In genomic region chr3:183959214-183959613, GRCh38 we compare ENCODE assay signal across 25 cellular contexts. TPM values are rescaled to one million over a fixed set of nuclear protein-coding genes. Genes with fewer than 3 reads are reported as not detected.
DNase-seq lines count a peak whose midpoint lies in the region; ATAC-seq and TF ChIP-seq lines count a peak whose summit lies in the region.
"Had no signal": no experiment of that assay in that cellular context is flagged by ENCODE, and none has a peak within 500 bp of the region (broad histone marks: within the 10 kb centered on the region; RNA-seq: fewer than 3 reads in every experiment).

No MANE protein-coding gene starts in this region.

- H3K27me3 ChIP-seq in foreskin keratinocyte: no peaks in the 10 kb centered on the region
- H3K27me3 ChIP-seq: sigmoid colon, suprapubic skin, vagina had no signal

- TF ChIP-seq CTCF in VCaP (conservative IDR thresholded peaks at IDR 0.05): no peak
- TF ChIP-seq CTCF in foreskin keratinocyte (conservative IDR thresholded peaks at IDR 0.05): no peak

- ATAC-seq in activated naive CD8-positive, alpha-beta T cell treated with anti-CD3 and anti-CD28 coated beads, Interleukin-2, amount 50 U/mL, for 24 hours: no peak
- peak; percentile 89 for ATAC-seq in foreskin keratinocyte
- no peak for ATAC-seq in stimulated activated effector memory CD8-positive, alpha-beta T cell treated with anti-CD3 and anti-CD28 coated beads, Interleukin-12 subunit alpha, Interleukin-12 subunit beta, amount 100 ng/mL, for 72 hours
- ATAC-seq: naive thymus-derived CD4-positive, alpha-beta T cell had no signal

- no peaks in the 10 kb centered on the region for H3K9me3 Mint-ChIP-seq in activated naive CD8-positive, alpha-beta T cell (ENCODE audit: low read depth)
- no peaks in the 10 kb centered on the region for H3K9me3 Mint-ChIP-seq in activated naive CD8-positive, alpha-beta T cell treated with anti-CD3 and anti-CD28 coated beads, Interleukin-2, amount 50 U/mL, for 24 hours
- H3K9me3 Mint-ChIP-seq in stimulated activated effector memory CD8-positive, alpha-beta T cell treated with anti-CD3 and anti-CD28 coated beads, Interleukin-12 subunit alpha, Interleukin-12 subunit beta, amount 100 ng/mL, for 72 hours: no peaks in the 10 kb centered on the region
- H3K9me3 Mint-ChIP-seq: activated CD4-positive, alpha-beta memory T cell treated with anti-CD3 and anti-CD28 coated beads for 36 hours; central memory CD8-positive, alpha-beta T cell; naive thymus-derived CD4-positive, alpha-beta T cell; T-helper 2 cell treated with Interferon-gamma antibody and Interleukin-4, amounts not matched to agents 5 μg/mL and 100 μg/mL, for 36 hours had no signal

- H3K36me3 Mint-ChIP-seq in activated naive CD8-positive, alpha-beta T cell: peaks cover 15% of the 10 kb centered on the region
- H3K36me3 Mint-ChIP-seq in activated naive CD8-positive, alpha-beta T cell treated with anti-CD3 and anti-CD28 coated beads, Interleukin-2, amount 50 U/mL, for 24 hours (ENCODE audit: low read depth): peaks cover 7% of the 10 kb centered on the region
- no peaks in the 10 kb centered on the region for H3K36me3 Mint-ChIP-seq in stimulated activated effector memory CD8-positive, alpha-beta T cell treated with anti-CD3 and anti-CD28 coated beads, Interleukin-12 subunit alpha, Interleukin-12 subunit beta, amount 100 ng/mL, for 72 hours

- H3K4me1 ChIP-seq in foreskin keratinocyte: peaks cover 9% of the 10 kb centered on the region
- H3K4me1 ChIP-seq: sigmoid colon, suprapubic skin, vagina had no signal

- H3K4me3 Mint-ChIP-seq in activated naive CD8-positive, alpha-beta T cell: no peak overlapping the region
- no peak overlapping the region for H3K4me3 Mint-ChIP-seq in activated naive CD8-positive, alpha-beta T cell treated with anti-CD3 and anti-CD28 coated beads, Interleukin-2, amount 50 U/mL, for 24 hours
- H3K4me3 Mint-ChIP-seq in stimulated activated effector memory CD8-positive, alpha-beta T cell treated with anti-CD3 and anti-CD28 coated beads, Interleukin-12 subunit alpha, Interleukin-12 subunit beta, amount 100 ng/mL, for 72 hours: no peak overlapping the region
- H3K4me3 Mint-ChIP-seq: activated CD4-positive, alpha-beta memory T cell treated with anti-CD3 and anti-CD28 coated beads for 36 hours; central memory CD8-positive, alpha-beta T cell; naive thymus-derived CD4-positive, alpha-beta T cell; T-helper 2 cell treated with Interferon-gamma antibody and Interleukin-4, amounts not matched to agents 5 μg/mL and 100 μg/mL, for 36 hours had no signal

- H3K27ac ChIP-seq in VCaP: peak overlapping the region; percentile 54
- peak overlapping the region; percentile 70 for H3K27ac ChIP-seq in foreskin keratinocyte
- H3K27ac ChIP-seq: sigmoid colon, suprapubic skin, vagina, WERI-Rb-1 had no signal

- no peaks in the 10 kb centered on the region for H3K4me1 Mint-ChIP-seq in activated naive CD8-positive, alpha-beta T cell (ENCODE audit: low read depth)
- H3K4me1 Mint-ChIP-seq in activated naive CD8-positive, alpha-beta T cell treated with anti-CD3 and anti-CD28 coated beads, Interleukin-2, amount 50 U/mL, for 24 hours: peaks cover 2% of the 10 kb centered on the region
- H3K4me1 Mint-ChIP-seq in stimulated activated effector memory CD8-positive, alpha-beta T cell treated with anti-CD3 and anti-CD28 coated beads, Interleukin-12 subunit alpha, Interleukin-12 subunit beta, amount 100 ng/mL, for 72 hours: no peaks in the 10 kb centered on the region
- H3K4me1 Mint-ChIP-seq: central memory CD8-positive, alpha-beta T cell had no signal

- H3K27me3 Mint-ChIP-seq in activated naive CD8-positive, alpha-beta T cell: no peaks in the 10 kb centered on the region
- no peaks in the 10 kb centered on the region for H3K27me3 Mint-ChIP-seq in activated naive CD8-positive, alpha-beta T cell treated with anti-CD3 and anti-CD28 coated beads, Interleukin-2, amount 50 U/mL, for 24 hours
- H3K27me3 Mint-ChIP-seq: activated CD4-positive, alpha-beta memory T cell treated with anti-CD3 and anti-CD28 coated beads for 36 hours; central memory CD8-positive, alpha-beta T cell; naive thymus-derived CD4-positive, alpha-beta T cell had no signal

- peak overlapping the region; percentile 41 for H3K27ac Mint-ChIP-seq in activated naive CD8-positive, alpha-beta T cell
- no peak overlapping the region for H3K27ac Mint-ChIP-seq in activated naive CD8-positive, alpha-beta T cell treated with anti-CD3 and anti-CD28 coated beads, Interleukin-2, amount 50 U/mL, for 24 hours
- H3K27ac Mint-ChIP-seq in stimulated activated effector memory CD8-positive, alpha-beta T cell treated with anti-CD3 and anti-CD28 coated beads, Interleukin-12 subunit alpha, Interleukin-12 subunit beta, amount 100 ng/mL, for 72 hours: peak overlapping the region; percentile 68
- H3K27ac Mint-ChIP-seq: activated CD4-positive, alpha-beta memory T cell treated with anti-CD3 and anti-CD28 coated beads for 36 hours; T-helper 2 cell treated with Interferon-gamma antibody and Interleukin-4, amounts not matched to agents 5 μg/mL and 100 μg/mL, for 36 hours had no signal

- no peak for DNase-seq in activated naive CD8-positive, alpha-beta T cell treated with anti-CD3 and anti-CD28 coated beads, Interleukin-2, amount 50 U/mL, for 24 hours
- DNase-seq in foreskin keratinocyte: peak; percentile 66 to 78
- no peak for DNase-seq in stimulated activated effector memory CD8-positive, alpha-beta T cell treated with anti-CD3 and anti-CD28 coated beads, Interleukin-12 subunit alpha, Interleukin-12 subunit beta, amount 100 ng/mL, for 72 hours (ENCODE audit: low spot score in 2 of 2)
- DNase-seq in stimulated activated naive CD4-positive, alpha-beta T cell treated with Interleukin-2 at 50 U/mL for 16 hours (lab: John Stamatoyannopoulos, UW): no peak
- DNase-seq in D341Med (ENCODE audit: low spot score): no peak
- DNase-seq in HuH-7.5 (ENCODE audit: low spot score): no peak
- DNase-seq: activated CD4-positive, alpha-beta memory T cell treated with anti-CD3 and anti-CD28 coated beads for 36 hours; activated gamma-delta T cell treated with Interleukin-2 at 50 U/mL for 16 hours; aorta; DMS153; H7; kidney; MV-4-11; naive thymus-derived CD4-positive, alpha-beta T cell; NCI-H1694; NCI-H526 treated with DMSO at 0.1 percent for 48 hours; sigmoid colon; SK-N-SH; WERI-Rb-1 had no signal

RNA-seq across cellular contexts. Expression of gene ABCC5, which starts 58.5 kb away (rescaled TPM):
- total RNA-seq in foreskin keratinocyte: 15.2 and 15.5 TPM in 2 replicates
- polyA plus RNA-seq in foreskin keratinocyte: 6.4 and 7.4 TPM in 2 replicates

Comparison
In these comparisons a context has a peak if more than half of its experiments do, and no peak if none do; other contexts are left out.
1. DNase-seq: peak in foreskin keratinocyte (2 of 2); none in activated naive CD8-positive, alpha-beta T cell treated with anti-CD3 and anti-CD28 coated beads, Interleukin-2, amount 50 U/mL, for 24 hours (single experiment), stimulated activated effector memory CD8-positive, alpha-beta T cell treated with anti-CD3 and anti-CD28 coated beads, Interleukin-12 subunit alpha, Interleukin-12 subunit beta, amount 100 ng/mL, for 72 hours (0 of 2), stimulated activated naive CD4-positive, alpha-beta T cell treated with Interleukin-2 at 50 U/mL for 16 hours (single experiment), D341Med (single experiment) and HuH-7.5 (single experiment).